Comparison of ENCODE assay signal across 8 cellular contexts in genomic region chr22:19121631-19122142, GRCh38. TPM values are rescaled to one million over a fixed set of nuclear protein-coding genes. Genes with fewer than 3 reads are reported as not detected.
DNase-seq lines count a peak whose midpoint lies in the region; ATAC-seq and TF ChIP-seq lines count a peak whose summit lies in the region.

No MANE protein-coding gene starts in this region.

- H3K27ac Mint-ChIP-seq in endodermal cell, result peak overlapping the region; percentile 94
- H3K27ac Mint-ChIP-seq in mesothelial cell of epicardium, result peak overlapping the region; percentile 97

- peak; percentile 55 for DNase-seq in activated CD4-positive, CD25-positive, alpha-beta regulatory T cell treated with anti-CD3 and anti-CD28 coated beads, Interleukin-2, amount 50 U/mL, for 72 hours
- DNase-seq in endodermal cell, result peak; percentile 79
- peak; percentile 39 to 61 for DNase-seq in mesothelial cell of epicardium (ENCODE audit: low spot score in 2 of 2, unreplicated experiment in 2 of 2)
- DNase-seq in SK-N-DZ (ENCODE audit: low spot score), result no peak

- TF ChIP-seq CTCF in endodermal cell (conservative IDR thresholded peaks at IDR 0.05) (no peak), mesothelial cell of epicardium (IDR thresholded peaks at IDR 0.05; ENCODE audit: unreplicated experiment) (no peak)

- H3K9ac ChIP-seq in ES-I3 (ENCODE audit: low read depth, low read length), result peak overlapping the region; percentile 87
- peak overlapping the region; percentile 85 for H3K9ac ChIP-seq in endodermal cell (ENCODE audit: extremely low read depth, low read length, poor library complexity, severe bottlenecking)
- peak overlapping the region; percentile 81 to 90 (median 83) for H3K9ac ChIP-seq in subcutaneous abdominal adipose tissue (ENCODE audit: low read length in 5 of 5)

- H3K27ac ChIP-seq in KOPT-K1 (ENCODE audit: low read depth, low read length, poor library complexity, severe bottlenecking) (peak overlapping the region; percentile 82), endodermal cell (ENCODE audit: low read depth, low read length) (peak overlapping the region; percentile 89), subcutaneous abdominal adipose tissue (ENCODE audit: low read depth, low read length) (peak overlapping the region; percentile 62)

- H3K27me3 Mint-ChIP-seq in endodermal cell (ENCODE audit: insufficient read depth) (peaks cover 6% of the 10 kb centered on the region), mesothelial cell of epicardium (ENCODE audit: low read depth) (no peaks in the 10 kb centered on the region)

- H3K9me3 ChIP-seq in ES-I3 (ENCODE audit: control insufficient read depth, insufficient read depth, low read length) (no peaks in the 10 kb centered on the region), KOPT-K1 (ENCODE audit: insufficient read depth, low read length, poor library complexity, severe bottlenecking) (no peaks in the 10 kb centered on the region), endodermal cell (ENCODE audit: control insufficient read depth, low read length) (no peaks in the 10 kb centered on the region), subcutaneous abdominal adipose tissue (ENCODE audit: control insufficient read depth in 5 of 5, low read length in 5 of 5) (no peaks in the 10 kb centered on the region)

- H3K4me3 ChIP-seq in endodermal cell (ENCODE audit: low read length) (peak overlapping the region; percentile 90), subcutaneous abdominal adipose tissue (ENCODE audit: low read depth in 1 of 5, low read length in 5 of 5) (peak overlapping the region; percentile 78 to 96 (median 95))

- no peaks in the 10 kb centered on the region for H3K27me3 ChIP-seq in endodermal cell (ENCODE audit: control insufficient read depth, insufficient read depth, low read length, poor library complexity, severe bottlenecking)
- no peaks in the 10 kb centered on the region for H3K27me3 ChIP-seq in subcutaneous abdominal adipose tissue (ENCODE audit: control insufficient read depth in 5 of 5, insufficient read depth in 4 of 5, low read length in 5 of 5)

- H3K9me3 Mint-ChIP-seq in endodermal cell (no peaks in the 10 kb centered on the region), mesothelial cell of epicardium (no peaks in the 10 kb centered on the region)

- peaks cover 44% of the 10 kb centered on the region for H3K4me1 Mint-ChIP-seq in endodermal cell
- peaks cover 24% of the 10 kb centered on the region for H3K4me1 Mint-ChIP-seq in mesothelial cell of epicardium

- H3K36me3 ChIP-seq in ES-I3 (ENCODE audit: insufficient read depth, low read length) (no peaks in the 10 kb centered on the region), KOPT-K1 (ENCODE audit: insufficient read depth, low read length) (0 out of 2 replicates have a peak, but pooled peaks cover 12% of the 10 kb centered on the region), endodermal cell (ENCODE audit: control insufficient read depth, insufficient read depth, low read length) (no peaks in the 10 kb centered on the region), subcutaneous abdominal adipose tissue (ENCODE audit: control insufficient read depth in 5 of 5, insufficient read depth in 5 of 5, low read length in 5 of 5) (peaks cover 0 to 4% (median 0%) of the 10 kb centered on the region in 5 donors)

- peak; percentile 21 for ATAC-seq in GM21786 (IDR thresholded peaks at IDR 0.05; ENCODE audit: unreplicated experiment)

- no peaks in the 10 kb centered on the region for H3K36me3 Mint-ChIP-seq in endodermal cell (ENCODE audit: low read depth)
- no peaks in the 10 kb centered on the region for H3K36me3 Mint-ChIP-seq in mesothelial cell of epicardium

- H3K4me3 Mint-ChIP-seq in endodermal cell (peak overlapping the region; percentile 80), mesothelial cell of epicardium (peak overlapping the region; percentile 85)

- 0% methylated on average over 16 to 47 of the region's 47 CpGs for WGBS in endodermal cell (ENCODE audit: insufficient coverage in 1 of 2, insufficient read length in 1 of 2), 2 experiments

- H3K4me1 ChIP-seq in ES-I3 (ENCODE audit: insufficient read depth, low read length) (peaks cover 7% of the 10 kb centered on the region; the same call in 1 of the 2 replicates), endodermal cell (ENCODE audit: control insufficient read depth, insufficient read depth, low read length) (peaks cover 12% of the 10 kb centered on the region), subcutaneous abdominal adipose tissue (ENCODE audit: control insufficient read depth in 5 of 5, insufficient read depth in 5 of 5, low read length in 5 of 5) (peaks cover 10 to 61% (median 49%) of the 10 kb centered on the region in 5 donors)

RNA-seq across cellular contexts. Expression of gene DGCR2, which starts 0.5 kb away (rescaled TPM):
- total RNA-seq in endodermal cell (10 to 100 TPM; 54.6 to 62.9 TPM), mesothelial cell of epicardium (77.3 to 78.9 TPM (median 78.3 TPM) in 3 replicates)
- polyA plus RNA-seq in endodermal cell (2013, experiment 1 of 2), result 47.4 TPM
- 41.6 TPM for polyA plus RNA-seq in endodermal cell (2013, experiment 2 of 2)
- 45.5 and 48.0 TPM in 2 replicates for polyA plus RNA-seq in SK-N-DZ (2014; cell fraction: cytosol; rRNA removed)
- 33.5 and 34.4 TPM in 2 replicates for polyA plus RNA-seq in SK-N-DZ (2014; cell fraction: nucleus; rRNA removed)

RNA-seq across cellular contexts. Expression of gene TSSK2, which starts 9.4 kb away (rescaled TPM):
- total RNA-seq in endodermal cell (not detected), mesothelial cell of epicardium (not detected in 3 replicates)
- polyA plus RNA-seq in endodermal cell (2013, experiment 1 of 2), result not detected
- not detected for polyA plus RNA-seq in endodermal cell (2013, experiment 2 of 2)
- polyA plus RNA-seq in SK-N-DZ (2014; cell fraction: cytosol; rRNA removed), result not detected in 2 replicates
- not detected in 2 replicates for polyA plus RNA-seq in SK-N-DZ (2014; cell fraction: nucleus; rRNA removed)

RNA-seq across cellular contexts. Expression of gene ESS2, which starts 22.8 kb away (rescaled TPM):
- total RNA-seq in endodermal cell (10 to 100 TPM; 14.5 to 14.8 TPM), mesothelial cell of epicardium (17.3 to 18.5 TPM (median 18.1 TPM) in 3 replicates)
- polyA plus RNA-seq in endodermal cell (2013, experiment 1 of 2), result 17.1 TPM
- polyA plus RNA-seq in endodermal cell (2013, experiment 2 of 2), result 15.0 TPM
- polyA plus RNA-seq in SK-N-DZ (2014; cell fraction: cytosol; rRNA removed), result 23.4 and 31.1 TPM in 2 replicates
- polyA plus RNA-seq in SK-N-DZ (2014; cell fraction: nucleus; rRNA removed), result 18.7 and 31.3 TPM in 2 replicates

RNA-seq across cellular contexts. Expression of gene GSC2, which starts 28.4 kb away (rescaled TPM):
- total RNA-seq in endodermal cell (not detected), mesothelial cell of epicardium (not detected in 3 replicates)
- polyA plus RNA-seq in endodermal cell (2013, experiment 1 of 2), result not detected
- not detected for polyA plus RNA-seq in endodermal cell (2013, experiment 2 of 2)
- not detected in 2 replicates for polyA plus RNA-seq in SK-N-DZ (2014; cell fraction: cytosol; rRNA removed)
- polyA plus RNA-seq in SK-N-DZ (2014; cell fraction: nucleus; rRNA removed), result not detected in 2 replicates

RNA-seq across cellular contexts. Expression of gene SLC25A1, which starts 56.8 kb away (rescaled TPM):
- 100 to 1,000 TPM; 111 to 119 TPM for total RNA-seq in endodermal cell
- polyA plus RNA-seq in endodermal cell (2013, experiment 1 of 2), result 113 TPM
- polyA plus RNA-seq in endodermal cell (2013, experiment 2 of 2), result 109 TPM
- 73.6 to 76.3 TPM (median 74.0 TPM) in 3 replicates for total RNA-seq in mesothelial cell of epicardium
- polyA plus RNA-seq in SK-N-DZ (2014; cell fraction: cytosol; rRNA removed), result 122 and 132 TPM in 2 replicates
- polyA plus RNA-seq in SK-N-DZ (2014; cell fraction: nucleus; rRNA removed), result 128 and 158 TPM in 2 replicates
